20 cellular contexts compared by ENCODE assay signal in the genomic region with DNA sequence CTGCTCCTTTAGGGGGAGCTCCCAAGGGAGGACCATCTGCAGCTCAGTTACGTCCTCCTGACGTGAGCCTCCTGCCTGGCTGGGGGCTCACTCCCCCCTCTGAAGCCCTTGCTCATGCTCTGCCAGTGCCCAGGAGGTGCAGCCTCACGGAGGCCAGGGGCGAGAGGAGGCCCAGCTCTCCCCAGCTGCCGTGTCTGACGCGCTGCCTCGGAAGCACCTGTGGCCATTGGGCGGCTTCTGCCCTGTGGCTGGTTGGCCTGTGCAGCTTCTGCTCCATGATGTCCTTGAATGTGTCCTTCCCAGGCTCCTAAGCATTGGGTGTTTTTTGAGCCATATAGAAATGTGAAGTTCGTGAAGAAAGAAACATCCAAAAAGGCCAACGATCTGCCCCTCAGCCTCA.
"Had no signal": no experiment of that assay in that cellular context is flagged by ENCODE, and none has a peak within 500 bp of the region (broad histone marks: within the 10 kb centered on the region; RNA-seq: fewer than 3 reads in every experiment).

No MANE protein-coding gene starts in this region.

- H3K4me2 ChIP-seq: hepatocyte had no signal

- H3K4me1 ChIP-seq: colonic mucosa, esophagus muscularis mucosa, foreskin keratinocyte, heart left ventricle, left lung, lower lobe of right lung had no signal

- H3K4me3 Mint-ChIP-seq: dendritic cell treated with granulocyte-macrophage colony-stimulating factor and Interleukin-4, amounts not matched to agents 40 ng/mL and 50 ng/mL, for 4 days; effector memory CD8-positive, alpha-beta T cell; endodermal cell; immature natural killer cell had no signal

- H3K27me3 Mint-ChIP-seq: dendritic cell treated with granulocyte-macrophage colony-stimulating factor and Interleukin-4, amounts not matched to agents 40 ng/mL and 50 ng/mL, for 4 days; effector memory CD8-positive, alpha-beta T cell had no signal

- H3K27ac ChIP-seq: colonic mucosa, esophagus muscularis mucosa, foreskin keratinocyte, gastroesophageal sphincter, heart left ventricle, hepatocyte, left lung, lower lobe of right lung had no signal

- H3K4me1 Mint-ChIP-seq: endodermal cell, immature natural killer cell had no signal

- H3K27ac Mint-ChIP-seq: dendritic cell treated with granulocyte-macrophage colony-stimulating factor and Interleukin-4, amounts not matched to agents 40 ng/mL and 50 ng/mL, for 4 days; effector memory CD8-positive, alpha-beta T cell; endodermal cell had no signal

- H2AFZ ChIP-seq: hepatocyte had no signal

- H3K4me3 ChIP-seq: colonic mucosa, esophagus muscularis mucosa, gastroesophageal sphincter, heart left ventricle, hepatocyte, left lung, lower lobe of right lung had no signal

- ATAC-seq: effector memory CD8-positive, alpha-beta T cell; foreskin keratinocyte; gastroesophageal sphincter; heart left ventricle; left cardiac atrium; left lung; left ventricle myocardium superior; lower lobe of right lung had no signal

- H3K9me3 ChIP-seq: colonic mucosa had no signal

- DNase-seq: cerebellar nuclear complex; colonic mucosa; cortex of kidney; effector CD8-positive, alpha-beta T cell; effector memory CD8-positive, alpha-beta T cell; endodermal cell; foreskin keratinocyte; heart left ventricle; hypothalamus; immature natural killer cell; left cardiac atrium; left lung; left ventricle myocardium superior; lower lobe of right lung; mesendoderm; midbrain had no signal

- H3K27me3 ChIP-seq: colonic mucosa, esophagus muscularis mucosa, foreskin keratinocyte, gastroesophageal sphincter, heart left ventricle, hepatocyte, left lung had no signal
